2 cellular contexts compared by ENCODE assay signal in the genomic region with DNA sequence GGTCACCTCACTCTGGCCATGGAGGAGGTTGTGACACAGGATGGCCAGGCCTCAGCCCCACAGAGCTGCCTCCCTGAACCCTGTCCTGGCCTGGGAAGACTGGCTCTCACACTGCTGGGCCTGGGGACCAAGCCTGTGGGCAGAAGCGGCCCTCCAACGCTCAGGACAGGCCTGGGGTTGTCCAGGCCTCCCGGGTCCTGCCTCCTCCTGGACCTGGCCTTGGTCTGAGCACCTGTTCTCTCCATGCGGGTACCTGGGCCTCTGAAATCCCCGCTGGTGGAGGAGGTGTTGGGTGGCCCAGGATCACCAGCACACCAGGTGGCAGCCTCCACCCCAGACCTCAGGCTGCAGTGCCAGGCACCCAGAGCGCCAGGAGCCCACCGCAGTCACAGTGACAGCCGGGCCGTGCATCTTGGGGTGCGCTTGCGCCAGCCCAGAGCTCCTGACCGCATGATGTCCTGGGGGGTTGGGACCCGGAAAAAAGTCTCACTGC.
TF ChIP-seq lines count a peak whose summit lies in the region.

No MANE protein-coding gene starts in this region.

TF ChIP-seq in IMR-90, 13 proteins besides CTCF, POLR2A, EP300 and RAD21:
- TF ChIP-seq CHD1 (IDR thresholded peaks at IDR 0.05; ENCODE audit: low read depth, low read length) (no peak), NFE2L2 (IDR thresholded peaks at IDR 0.05; ENCODE audit: low read depth, low read length) (no peak), SMC3 (IDR thresholded peaks at IDR 0.05; ENCODE audit: low read depth, low read length) (no peak), CEBPB (IDR thresholded peaks at IDR 0.05; ENCODE audit: low read depth, low read length) (no peak), BHLHE40 (IDR thresholded peaks at IDR 0.05; ENCODE audit: low read depth, low read length) (no peak), MAZ (IDR thresholded peaks at IDR 0.05; ENCODE audit: borderline replicate concordance, low read depth, low read length) (no peak), RFX5 (IDR thresholded peaks at IDR 0.05; ENCODE audit: low read depth, low read length) (no peak), MXI1 (IDR thresholded peaks at IDR 0.05; ENCODE audit: borderline replicate concordance, low read depth, low read length) (no peak), MAFK (IDR thresholded peaks at IDR 0.05; ENCODE audit: low read depth, low read length) (no peak)
- TF ChIP-seq, protein P1, sequence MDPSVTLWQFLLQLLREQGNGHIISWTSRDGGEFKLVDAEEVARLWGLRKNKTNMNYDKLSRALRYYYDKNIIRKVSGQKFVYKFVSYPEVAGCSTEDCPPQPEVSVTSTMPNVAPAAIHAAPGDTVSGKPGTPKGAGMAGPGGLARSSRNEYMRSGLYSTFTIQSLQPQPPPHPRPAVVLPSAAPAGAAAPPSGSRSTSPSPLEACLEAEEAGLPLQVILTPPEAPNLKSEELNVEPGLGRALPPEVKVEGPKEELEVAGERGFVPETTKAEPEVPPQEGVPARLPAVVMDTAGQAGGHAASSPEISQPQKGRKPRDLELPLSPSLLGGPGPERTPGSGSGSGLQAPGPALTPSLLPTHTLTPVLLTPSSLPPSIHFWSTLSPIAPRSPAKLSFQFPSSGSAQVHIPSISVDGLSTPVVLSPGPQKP (IDR thresholded peaks at IDR 0.05; ENCODE audit: borderline replicate concordance, low read depth, low read length), result no peak
- TF ChIP-seq, protein P2, sequence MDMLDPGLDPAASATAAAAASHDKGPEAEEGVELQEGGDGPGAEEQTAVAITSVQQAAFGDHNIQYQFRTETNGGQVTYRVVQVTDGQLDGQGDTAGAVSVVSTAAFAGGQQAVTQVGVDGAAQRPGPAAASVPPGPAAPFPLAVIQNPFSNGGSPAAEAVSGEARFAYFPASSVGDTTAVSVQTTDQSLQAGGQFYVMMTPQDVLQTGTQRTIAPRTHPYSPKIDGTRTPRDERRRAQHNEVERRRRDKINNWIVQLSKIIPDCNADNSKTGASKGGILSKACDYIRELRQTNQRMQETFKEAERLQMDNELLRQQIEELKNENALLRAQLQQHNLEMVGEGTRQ (IDR thresholded peaks at IDR 0.05; ENCODE audit: low read depth, low read length), result no peak

TF ChIP-seq in GM12878, 131 proteins besides CTCF, POLR2A, EP300 and RAD21:
- TF ChIP-seq TAF1 (IDR thresholded peaks at IDR 0.05; ENCODE audit: borderline replicate concordance, low read depth, low read length), result no peak
- TF ChIP-seq, protein P3, sequence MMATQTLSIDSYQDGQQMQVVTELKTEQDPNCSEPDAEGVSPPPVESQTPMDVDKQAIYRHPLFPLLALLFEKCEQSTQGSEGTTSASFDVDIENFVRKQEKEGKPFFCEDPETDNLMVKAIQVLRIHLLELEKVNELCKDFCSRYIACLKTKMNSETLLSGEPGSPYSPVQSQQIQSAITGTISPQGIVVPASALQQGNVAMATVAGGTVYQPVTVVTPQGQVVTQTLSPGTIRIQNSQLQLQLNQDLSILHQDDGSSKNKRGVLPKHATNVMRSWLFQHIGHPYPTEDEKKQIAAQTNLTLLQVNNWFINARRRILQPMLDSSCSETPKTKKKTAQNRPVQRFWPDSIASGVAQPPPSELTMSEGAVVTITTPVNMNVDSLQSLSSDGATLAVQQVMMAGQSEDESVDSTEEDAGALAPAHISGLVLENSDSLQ (IDR thresholded peaks at IDR 0.05), result peak; percentile 11; the same call in 1 of the 2 replicates
- TF ChIP-seq SMAD1 (IDR thresholded peaks at IDR 0.05; ENCODE audit: low read depth, partially characterized antibody), result no peak
- TF ChIP-seq JUND (IDR thresholded peaks at IDR 0.05; ENCODE audit: low read depth, low read length), result no peak
- TF ChIP-seq, protein P4, sequence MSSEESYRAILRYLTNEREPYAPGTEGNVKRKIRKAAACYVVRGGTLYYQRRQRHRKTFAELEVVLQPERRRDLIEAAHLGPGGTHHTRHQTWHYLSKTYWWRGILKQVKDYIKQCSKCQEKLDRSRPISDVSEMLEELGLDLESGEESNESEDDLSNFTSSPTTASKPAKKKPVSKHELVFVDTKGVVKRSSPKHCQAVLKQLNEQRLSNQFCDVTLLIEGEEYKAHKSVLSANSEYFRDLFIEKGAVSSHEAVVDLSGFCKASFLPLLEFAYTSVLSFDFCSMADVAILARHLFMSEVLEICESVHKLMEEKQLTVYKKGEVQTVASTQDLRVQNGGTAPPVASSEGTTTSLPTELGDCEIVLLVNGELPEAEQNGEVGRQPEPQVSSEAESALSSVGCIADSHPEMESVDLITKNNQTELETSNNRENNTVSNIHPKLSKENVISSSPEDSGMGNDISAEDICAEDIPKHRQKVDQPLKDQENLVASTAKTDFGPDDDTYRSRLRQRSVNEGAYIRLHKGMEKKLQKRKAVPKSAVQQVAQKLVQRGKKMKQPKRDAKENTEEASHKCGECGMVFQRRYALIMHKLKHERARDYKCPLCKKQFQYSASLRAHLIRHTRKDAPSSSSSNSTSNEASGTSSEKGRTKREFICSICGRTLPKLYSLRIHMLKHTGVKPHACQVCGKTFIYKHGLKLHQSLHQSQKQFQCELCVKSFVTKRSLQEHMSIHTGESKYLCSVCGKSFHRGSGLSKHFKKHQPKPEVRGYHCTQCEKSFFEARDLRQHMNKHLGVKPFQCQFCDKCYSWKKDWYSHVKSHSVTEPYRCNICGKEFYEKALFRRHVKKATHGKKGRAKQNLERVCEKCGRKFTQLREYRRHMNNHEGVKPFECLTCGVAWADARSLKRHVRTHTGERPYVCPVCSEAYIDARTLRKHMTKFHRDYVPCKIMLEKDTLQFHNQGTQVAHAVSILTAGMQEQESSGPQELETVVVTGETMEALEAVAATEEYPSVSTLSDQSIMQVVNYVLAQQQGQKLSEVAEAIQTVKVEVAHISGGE (CRISPR knock-in tag; IDR thresholded peaks at IDR 0.05), result peak; percentile 24; the same call in 1 of the 2 replicates
- TF ChIP-seq MXI1 (IDR thresholded peaks at IDR 0.05; ENCODE audit: low read depth, low read length), result peak; percentile 65; the same call in 1 of the 2 replicates
- 0 out of 2 replicates have a peak, but pooled peaks have one; percentile 13 for TF ChIP-seq YY1 (IDR thresholded peaks at IDR 0.05; ENCODE audit: low read depth, low read length)
- TF ChIP-seq RUNX3 (IDR thresholded peaks at IDR 0.05; ENCODE audit: low read length), result peak; percentile 26; the same call in 1 of the 2 replicates
- TF ChIP-seq NRF1 (conservative IDR thresholded peaks at IDR 0.05; ENCODE audit: low read depth, low read length), result peak; percentile 39
- TF ChIP-seq, protein P5, sequence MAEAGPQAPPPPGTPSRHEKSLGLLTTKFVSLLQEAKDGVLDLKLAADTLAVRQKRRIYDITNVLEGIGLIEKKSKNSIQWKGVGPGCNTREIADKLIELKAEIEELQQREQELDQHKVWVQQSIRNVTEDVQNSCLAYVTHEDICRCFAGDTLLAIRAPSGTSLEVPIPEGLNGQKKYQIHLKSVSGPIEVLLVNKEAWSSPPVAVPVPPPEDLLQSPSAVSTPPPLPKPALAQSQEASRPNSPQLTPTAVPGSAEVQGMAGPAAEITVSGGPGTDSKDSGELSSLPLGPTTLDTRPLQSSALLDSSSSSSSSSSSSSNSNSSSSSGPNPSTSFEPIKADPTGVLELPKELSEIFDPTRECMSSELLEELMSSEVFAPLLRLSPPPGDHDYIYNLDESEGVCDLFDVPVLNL (IDR thresholded peaks at IDR 0.05; ENCODE audit: low read depth, low read length), result no peak
- peak; percentile 53; the same call in 1 of the 2 replicates for TF ChIP-seq DPF2 (IDR thresholded peaks at IDR 0.05)
- peak; percentile 12 for TF ChIP-seq MYC (IDR thresholded peaks at IDR 0.05; ENCODE audit: insufficient read depth, insufficient read length, insufficient replicate concordance, low read length, severe bottlenecking)
- TF ChIP-seq, protein P6, sequence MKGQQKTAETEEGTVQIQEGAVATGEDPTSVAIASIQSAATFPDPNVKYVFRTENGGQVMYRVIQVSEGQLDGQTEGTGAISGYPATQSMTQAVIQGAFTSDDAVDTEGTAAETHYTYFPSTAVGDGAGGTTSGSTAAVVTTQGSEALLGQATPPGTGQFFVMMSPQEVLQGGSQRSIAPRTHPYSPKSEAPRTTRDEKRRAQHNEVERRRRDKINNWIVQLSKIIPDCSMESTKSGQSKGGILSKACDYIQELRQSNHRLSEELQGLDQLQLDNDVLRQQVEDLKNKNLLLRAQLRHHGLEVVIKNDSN (IDR thresholded peaks at IDR 0.05; ENCODE audit: borderline replicate concordance, extremely low read length, insufficient read depth, low read depth, low read length), result peak; percentile 34
